1 cellular context compared by ENCODE assay signal in the genomic region with DNA sequence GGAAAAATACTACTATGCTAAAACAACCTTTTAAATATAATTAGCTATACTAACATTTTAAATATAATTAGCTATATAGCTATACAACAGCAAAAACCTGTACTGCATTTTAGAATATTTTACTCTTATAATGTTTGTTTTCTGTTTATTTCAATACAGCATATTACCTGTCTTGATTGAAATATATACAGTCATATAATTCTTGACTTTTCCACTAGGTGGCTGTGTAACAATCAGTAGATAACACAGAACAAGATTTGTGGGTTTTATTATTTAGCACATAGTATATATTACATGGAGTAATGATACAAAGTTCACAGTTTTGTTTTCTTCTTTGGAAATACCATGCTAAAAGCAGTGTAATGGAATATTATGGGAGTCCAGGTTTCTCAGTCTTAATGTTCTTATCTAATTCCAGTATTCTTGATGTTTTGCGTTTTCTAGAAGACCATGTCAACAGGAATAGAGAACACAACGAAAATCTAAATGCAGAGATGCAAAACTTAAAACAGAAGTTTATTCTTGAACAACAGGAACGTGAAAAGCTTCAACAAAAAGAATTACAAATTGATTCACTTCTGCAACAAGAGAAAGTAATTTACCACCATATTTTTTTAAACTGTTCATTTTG.
TF ChIP-seq lines count a peak whose summit lies in the region.

No MANE protein-coding gene starts in this region.

TF ChIP-seq in endothelial cell of umbilical vein, 7 proteins besides CTCF, POLR2A, EP300 and RAD21:
- TF ChIP-seq GATA2 (IDR thresholded peaks at IDR 0.05; ENCODE audit: insufficient read depth, insufficient read length, low read depth, low read length) (no peak), POLR2AphosphoS5 (IDR thresholded peaks at IDR 0.05; ENCODE audit: insufficient read depth, low read depth, low read length) (no peak), JUN (IDR thresholded peaks at IDR 0.05; ENCODE audit: borderline replicate concordance, insufficient read depth, insufficient read length, low read depth) (no peak), MYC (IDR thresholded peaks at IDR 0.05; ENCODE audit: low read depth, low read length) (no peak), EZH2 (IDR thresholded peaks at IDR 0.05; ENCODE audit: borderline replicate concordance, low read depth, low read length, severe bottlenecking) (no peak), FOS (IDR thresholded peaks at IDR 0.05; ENCODE audit: borderline replicate concordance, insufficient read depth, low read length) (no peak)
- TF ChIP-seq, protein P1, sequence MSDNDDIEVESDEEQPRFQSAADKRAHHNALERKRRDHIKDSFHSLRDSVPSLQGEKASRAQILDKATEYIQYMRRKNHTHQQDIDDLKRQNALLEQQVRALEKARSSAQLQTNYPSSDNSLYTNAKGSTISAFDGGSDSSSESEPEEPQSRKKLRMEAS (IDR thresholded peaks at IDR 0.05; ENCODE audit: insufficient read depth, insufficient read length) = no peak
